19 cellular contexts compared by ENCODE assay signal in genomic region chr12:26573212-26573909, GRCh38.
DNase-seq lines count a peak whose midpoint lies in the region; ATAC-seq, FAIRE-seq and TF ChIP-seq lines count a peak whose summit lies in the region.
"Had no signal": no experiment of that assay in that cellular context is flagged by ENCODE, and none has a peak within 500 bp of the region (broad histone marks: within the 10 kb centered on the region; RNA-seq: fewer than 3 reads in every experiment).

No MANE protein-coding gene starts in this region.

- no peak for TF ChIP-seq POLR2A in GM12878 (IDR thresholded peaks at IDR 0.05; ENCODE audit: low read depth, low read length)

- 95% methylated on average over 1 of the region's 1 CpG for WGBS in GM12878 (ENCODE audit: insufficient coverage, insufficient replicate concordance, low lambda C conversion rate, missing lambda C conversion rate)

- FAIRE-seq in GM12878 (lab: Jason Lieb, UNC), result no peak
- FAIRE-seq: A549 had no signal

- TF ChIP-seq CTCF in GM12878 (IDR thresholded peaks at IDR 0.05 in 2 of 3, conservative IDR thresholded peaks at IDR 0.05 in 1 of 3; ENCODE audit: control insufficient read depth in 2 of 3, extremely low read depth in 1 of 3, insufficient read depth in 1 of 3, low read depth in 3 of 3, low read length in 3 of 3) (no peak), GM20000 (IDR thresholded peaks at IDR 0.05; ENCODE audit: extremely low read depth, missing control alignments) (no peak)

- ATAC-seq in GM12878, result peak; percentile 54
- ATAC-seq: A549 had no signal

- CTCF ChIA-PET in GM12878 (lab: Yijun Ruan, JAX), result interaction anchor here (1.3 kb wide), 2 partner anchors 312 to 454 kb away, joined by 3 read pairs; no protein-coding TSS in a partner anchor

- no peak overlapping the region for H3K4me3 ChIP-seq in GM12878
- H3K4me3 ChIP-seq: A549 had no signal

- BruUV-seq in GM12878 (replicated peaks; lab: Mats Ljungman, UMichigan), result no TSS peak

- H3K79me2 ChIP-seq in GM12878 (ENCODE audit: control insufficient read depth, insufficient read depth, low read length), result no peaks in the 10 kb centered on the region

- no peak overlapping the region for H3K9ac ChIP-seq in GM12878 (ENCODE audit: control insufficient read depth, insufficient read depth, low read length)

- no peaks in the 10 kb centered on the region for H3K9me3 ChIP-seq in GM12878 (replicated peaks; ENCODE audit: control insufficient read depth, insufficient read depth, low read length)
- H3K9me3 ChIP-seq: A549 had no signal

- POLR2A ChIA-PET in GM12878 (lab: Charles Lee), result interaction anchor here (0.6 kb wide), 1 partner anchor 44 kb away, joined by 8 read pairs; no protein-coding TSS in a partner anchor

- SMC1A ChIA-PET in GM12878 (lab: Charles Lee; ENCODE audit: uncharacterized antibody, unreplicated experiment), result interaction anchor here (0.7 to 1.3 kb wide), 2 partner anchors 9 to 78 kb away, joined by 3 to 4 read pairs; no protein-coding TSS in a partner anchor

- DNase-seq in ELF-1 (ENCODE audit: low read depth, low spot score) (peak; percentile 43), NAMALWA (ENCODE audit: low spot score) (peak; percentile 37), GM12878 (ENCODE audit: low read depth, low spot score) (no peak), islet precursor cell (peak; percentile 58), NCI-H1105 treated with DMSO at 0.1 percent for 48 hours (lab: John Stamatoyannopoulos, UW) (no peak), NCI-H69 (lab: John Stamatoyannopoulos, UW) (no peak), GM20000 (ENCODE audit: low spot score) (no peak)
- DNase-seq in activated CD4-positive, CD25-positive, alpha-beta regulatory T cell treated with anti-CD3 and anti-CD28 coated beads, Interleukin-2, amount 50 U/mL, for 72 hours, result no peak
- DNase-seq: Calu3; CD4-positive, CD25-positive, alpha-beta regulatory T cell; GF-D8; HCEC 1CT; KG1; NCI-H1417; NCI-H2029; NCI-H2171 treated with DMSO at 0.1 percent for 48 hours; NCI-H82; SHP77 treated with DMSO at 0.1 percent for 48 hours had no signal

- in situ Hi-C loops in GM12878 (cut with MboI), result no loop called here

- RAD21 ChIA-PET in GM12878 (lab: Charles Lee; ENCODE audit: unreplicated experiment), result interaction anchor here (0.6 kb wide), 2 partner anchors 129 to 273 kb away, joined by 3 read pairs; no protein-coding TSS in a partner anchor

- intact Hi-C loops in GM12878 (cut with micrococcal nuclease; ENCODE audit: unreplicated experiment), result no loop called here

- H3K4me1 ChIP-seq in GM12878 (ENCODE audit: control insufficient read depth, insufficient read depth, low read length), result peaks cover 11% of the 10 kb centered on the region
- H3K4me1 ChIP-seq: A549 had no signal

- no peak for TF ChIP-seq EP300 in GM12878 (IDR thresholded peaks at IDR 0.05; ENCODE audit: borderline replicate concordance in 1 of 2, control insufficient read depth in 1 of 2, low read depth in 2 of 2, low read length in 2 of 2)

- H3K36me3 ChIP-seq in GM12878 (ENCODE audit: control insufficient read depth in 2 of 2, insufficient read depth in 2 of 2, low read length in 1 of 2), result peaks cover 3 to 20% of the 10 kb centered on the region in 2 experiments

- no peak overlapping the region for H3K27ac ChIP-seq in GM12878 (ENCODE audit: control insufficient read depth, insufficient read depth)
- H3K27ac ChIP-seq: A549 had no signal

- no peak overlapping the region for H2AFZ ChIP-seq in GM12878 (ENCODE audit: control insufficient read depth, low read depth, low read length)

- no peaks in the 10 kb centered on the region for H4K20me1 ChIP-seq in GM12878 (ENCODE audit: control insufficient read depth, insufficient read depth)

- H3K4me2 ChIP-seq in GM12878 (ENCODE audit: control insufficient read depth, insufficient read depth), result peak overlapping the region; percentile 34; the same call in 1 of the 2 replicates
- H3K4me2 ChIP-seq: A549 had no signal

- TF ChIP-seq RAD21 in GM12878 (IDR thresholded peaks at IDR 0.05; ENCODE audit: insufficient read depth, low read depth, low read length), result no peak

- no peaks in the 10 kb centered on the region for H3K27me3 ChIP-seq in GM12878 (replicated peaks in 1 of 2; ENCODE audit: control insufficient read depth in 2 of 2, insufficient read depth in 2 of 2, low read length in 1 of 2)

TF ChIP-seq in GM12878, 131 proteins besides CTCF, POLR2A, EP300 and RAD21:
- no peak for TF ChIP-seq CHD4 (IDR thresholded peaks at IDR 0.05)
- TF ChIP-seq PAX5 (IDR thresholded peaks at IDR 0.05; ENCODE audit: borderline replicate concordance, low read depth, low read length), result no peak
- TF ChIP-seq ZNF207 (IDR thresholded peaks at IDR 0.05; ENCODE audit: borderline replicate concordance), result no peak
- no peak for TF ChIP-seq RELA (IDR thresholded peaks at IDR 0.05; ENCODE audit: borderline replicate concordance, partially characterized antibody)
- TF ChIP-seq SPI1 (IDR thresholded peaks at IDR 0.05; ENCODE audit: borderline replicate concordance, insufficient read depth, low read depth, low read length), result no peak
- TF ChIP-seq TBL1XR1 (IDR thresholded peaks at IDR 0.05; ENCODE audit: low read depth, low read length), result no peak
- no peak for TF ChIP-seq FOXK2 (IDR thresholded peaks at IDR 0.05)
- TF ChIP-seq SREBF2 (IDR thresholded peaks at IDR 0.05; ENCODE audit: low read length), result no peak
- TF ChIP-seq ZNF24 (IDR thresholded peaks at IDR 0.05), result no peak
- no peak for TF ChIP-seq EGR1 (IDR thresholded peaks at IDR 0.05; ENCODE audit: borderline replicate concordance in 1 of 2, low read depth in 2 of 2, low read length in 2 of 2)
- TF ChIP-seq, protein P1, sequence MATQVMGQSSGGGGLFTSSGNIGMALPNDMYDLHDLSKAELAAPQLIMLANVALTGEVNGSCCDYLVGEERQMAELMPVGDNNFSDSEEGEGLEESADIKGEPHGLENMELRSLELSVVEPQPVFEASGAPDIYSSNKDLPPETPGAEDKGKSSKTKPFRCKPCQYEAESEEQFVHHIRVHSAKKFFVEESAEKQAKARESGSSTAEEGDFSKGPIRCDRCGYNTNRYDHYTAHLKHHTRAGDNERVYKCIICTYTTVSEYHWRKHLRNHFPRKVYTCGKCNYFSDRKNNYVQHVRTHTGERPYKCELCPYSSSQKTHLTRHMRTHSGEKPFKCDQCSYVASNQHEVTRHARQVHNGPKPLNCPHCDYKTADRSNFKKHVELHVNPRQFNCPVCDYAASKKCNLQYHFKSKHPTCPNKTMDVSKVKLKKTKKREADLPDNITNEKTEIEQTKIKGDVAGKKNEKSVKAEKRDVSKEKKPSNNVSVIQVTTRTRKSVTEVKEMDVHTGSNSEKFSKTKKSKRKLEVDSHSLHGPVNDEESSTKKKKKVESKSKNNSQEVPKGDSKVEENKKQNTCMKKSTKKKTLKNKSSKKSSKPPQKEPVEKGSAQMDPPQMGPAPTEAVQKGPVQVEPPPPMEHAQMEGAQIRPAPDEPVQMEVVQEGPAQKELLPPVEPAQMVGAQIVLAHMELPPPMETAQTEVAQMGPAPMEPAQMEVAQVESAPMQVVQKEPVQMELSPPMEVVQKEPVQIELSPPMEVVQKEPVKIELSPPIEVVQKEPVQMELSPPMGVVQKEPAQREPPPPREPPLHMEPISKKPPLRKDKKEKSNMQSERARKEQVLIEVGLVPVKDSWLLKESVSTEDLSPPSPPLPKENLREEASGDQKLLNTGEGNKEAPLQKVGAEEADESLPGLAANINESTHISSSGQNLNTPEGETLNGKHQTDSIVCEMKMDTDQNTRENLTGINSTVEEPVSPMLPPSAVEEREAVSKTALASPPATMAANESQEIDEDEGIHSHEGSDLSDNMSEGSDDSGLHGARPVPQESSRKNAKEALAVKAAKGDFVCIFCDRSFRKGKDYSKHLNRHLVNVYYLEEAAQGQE (IDR thresholded peaks at IDR 0.05; ENCODE audit: low read depth, low read length), result no peak
- no peak for TF ChIP-seq BHLHE40 (IDR thresholded peaks at IDR 0.05; ENCODE audit: borderline replicate concordance in 1 of 2, low read depth in 2 of 2, low read length in 1 of 2)
- no peak for TF ChIP-seq SREBF1 (IDR thresholded peaks at IDR 0.05; ENCODE audit: low read length)
- TF ChIP-seq TCF12 (IDR thresholded peaks at IDR 0.05; ENCODE audit: low read depth, low read length), result no peak
- no peak for TF ChIP-seq SUPT20H (IDR thresholded peaks at IDR 0.05; ENCODE audit: borderline replicate concordance, control insufficient read depth, low read depth, low read length)
- TF ChIP-seq MYB (IDR thresholded peaks at IDR 0.05; ENCODE audit: borderline replicate concordance, low read depth, low read length), result no peak
- no peak for TF ChIP-seq BCLAF1 (IDR thresholded peaks at IDR 0.05)

Comparison
In these comparisons a context has a peak if more than half of its experiments do, and no peak if none do; other contexts are left out.
1. DNase-seq: peak in ELF-1 (single experiment), NAMALWA (single experiment) and islet precursor cell (single experiment); none in GM12878 (single experiment), NCI-H1105 treated with DMSO at 0.1 percent for 48 hours (single experiment), NCI-H69 (single experiment), activated CD4-positive, CD25-positive, alpha-beta regulatory T cell treated with anti-CD3 and anti-CD28 coated beads, Interleukin-2, amount 50 U/mL, for 72 hours (single experiment) and GM20000 (single experiment).